18 cellular contexts compared by ENCODE assay signal in genomic region chr2:139383532-139383931, GRCh38.
"Had no signal": no experiment of that assay in that cellular context is flagged by ENCODE, and none has a peak within 500 bp of the region (broad histone marks: within the 10 kb centered on the region; RNA-seq: fewer than 3 reads in every experiment).

No MANE protein-coding gene starts in this region.

- ATAC-seq: foreskin keratinocyte, gastroesophageal sphincter, heart left ventricle, left lung, left ventricle myocardium superior, lower lobe of right lung had no signal

- DNase-seq: dermis blood vessel endothelial cell; dorsolateral prefrontal cortex; effector CD4-positive, alpha-beta T cell; effector memory CD4-positive, alpha-beta T cell; foreskin keratinocyte; heart left ventricle; immature natural killer cell; islet precursor cell; kidney; kidney glomerular epithelial cell; left lung; left ventricle myocardium superior; lower lobe of right lung; mesenchymal stem cell had no signal

- H3K4me3 ChIP-seq: coronary artery, dorsolateral prefrontal cortex, esophagus muscularis mucosa, gastroesophageal sphincter, heart left ventricle, hepatocyte, left lung, lower lobe of right lung had no signal

- H3K36me3 ChIP-seq: esophagus muscularis mucosa, gastroesophageal sphincter, heart left ventricle, left lung, lower lobe of right lung had no signal

- H3K27ac ChIP-seq: coronary artery, dorsolateral prefrontal cortex, esophagus muscularis mucosa, foreskin keratinocyte, gastroesophageal sphincter, heart left ventricle, hepatocyte, left lung, lower lobe of right lung had no signal

- H3K4me1 ChIP-seq: esophagus muscularis mucosa, foreskin keratinocyte, gastroesophageal sphincter, heart left ventricle, left lung, lower lobe of right lung had no signal

- H3K9me3 ChIP-seq: esophagus muscularis mucosa, gastroesophageal sphincter, heart left ventricle, left lung, lower lobe of right lung had no signal

- H3K27me3 ChIP-seq: dorsolateral prefrontal cortex, esophagus muscularis mucosa, foreskin keratinocyte, gastroesophageal sphincter, heart left ventricle, hepatocyte, left lung had no signal
